ENCODE assay signal across 25 cellular contexts in genomic region chr10:32471232-32471631, GRCh38. TPM values are rescaled to one million over a fixed set of nuclear protein-coding genes. Genes with fewer than 3 reads are reported as not detected.
A peak's percentile ranks its signal among the peaks of the same experiment; 100 is the strongest.
DNase-seq lines count a peak whose midpoint lies in the region; ATAC-seq, FAIRE-seq and TF ChIP-seq lines count a peak whose summit lies in the region.
"Had no signal": no experiment of that assay in that cellular context is flagged by ENCODE, and none has a peak within 500 bp of the region (broad histone marks: within the 10 kb centered on the region; RNA-seq: fewer than 3 reads in every experiment).

No MANE protein-coding gene starts in this region.

- CTCF ChIA-PET in A549 (lab: Yijun Ruan, JAX): no interaction called here
- CTCF ChIA-PET in CD4-positive, alpha-beta memory T cell (lab: Charles Lee; ENCODE audit: partially characterized antibody): no interaction called here
- CTCF ChIA-PET in activated CD8-positive, alpha-beta T cell treated with anti-CD3 and anti-CD28 coated beads for 36 hours (lab: Charles Lee): no interaction called here

- no peaks in the 10 kb centered on the region for H3K9me3 ChIP-seq in A549
- no peaks in the 10 kb centered on the region for H3K9me3 ChIP-seq in upper lobe of left lung
- no peaks in the 10 kb centered on the region for H3K9me3 ChIP-seq in CD4-positive, alpha-beta memory T cell (ENCODE audit: control insufficient read depth in 1 of 2, low read length in 2 of 2)
- H3K9me3 ChIP-seq: Peyer's patch had no signal

- H3K4me2 ChIP-seq in A549: no peak overlapping the region
- H3K4me2 ChIP-seq: GM23338 had no signal

- H3K27ac ChIP-seq in A549: no peak overlapping the region
- H3K27ac ChIP-seq in upper lobe of left lung: no peak overlapping the region
- H3K27ac ChIP-seq in CD4-positive, alpha-beta memory T cell (ENCODE audit: low read depth, low read length): no peak overlapping the region
- H3K27ac ChIP-seq: 22Rv1, Peyer's patch had no signal

- intact Hi-C loops in activated T-helper 2 cell treated with anti-CD3 and anti-CD28 coated beads, Interferon-gamma antibody, Interleukin-2, Interleukin-4, amounts not matched to agents 10 μg/mL and 5 μg/mL and 100 μg/mL, durations not matched to agents 14 hours and 24 hours and 36 hours (cut with micrococcal nuclease): no loop called here
- intact Hi-C loops in CD4-positive, alpha-beta memory T cell (cut with micrococcal nuclease): no loop called here
- intact Hi-C loops in activated CD8-positive, alpha-beta T cell treated with anti-CD3 and anti-CD28 coated beads for 36 hours (cut with micrococcal nuclease): no loop called here

- no peak for TF ChIP-seq RAD21 in A549 (conservative IDR thresholded peaks at IDR 0.05 in 1 of 2, IDR thresholded peaks at IDR 0.05 in 1 of 2)

- DNase-seq in A549 (ENCODE audit: low read depth in 1 of 2, low spot score in 1 of 2): no peak
- peak; percentile 20 to 23 for DNase-seq in NCI-H526 (lab: John Stamatoyannopoulos, UW)
- DNase-seq in upper lobe of left lung: no peak
- no peak for DNase-seq in activated T-helper 2 cell treated with anti-CD3 and anti-CD28 coated beads, Interferon-gamma antibody, Interleukin-2, Interleukin-4, amounts not matched to agents 10 μg/mL and 5 μg/mL and 100 μg/mL, durations not matched to agents 14 hours and 24 hours and 36 hours (ENCODE audit: low spot score)
- DNase-seq in CD4-positive, alpha-beta memory T cell: no peak
- no peak for DNase-seq in activated CD8-positive, alpha-beta T cell treated with anti-CD3 and anti-CD28 coated beads for 36 hours
- DNase-seq: AML-193; C1 segment of cervical spinal cord; Calu3; CD8-positive, alpha-beta memory T cell; GDM1; HCEC 1CT; KG1; NCI-H1092 treated with DMSO at 0.1 percent for 48 hours; NCI-H1436 treated with DMSO at 0.1 percent for 48 hours; NCI-H2029; NCI-H226; NCI-H524; Peyer's patch had no signal

- peak; percentile 39 for FAIRE-seq in A549 (lab: Jason Lieb, UNC)

- WGBS in A549 (ENCODE audit: missing lambda C conversion rate): 68% methylated on average over 1 of the region's 1 CpG
- 100% methylated on average over 1 of the region's 1 CpG for WGBS in upper lobe of left lung, 2 donors

- peaks cover 0 to 18% (median 2%) of the 10 kb centered on the region in 4 donors for H3K36me3 ChIP-seq in upper lobe of left lung
- H3K36me3 ChIP-seq in CD4-positive, alpha-beta memory T cell (ENCODE audit: insufficient read depth, low read length): peaks cover 8% of the 10 kb centered on the region

- H3K4me3 ChIP-seq in A549 (no peak overlapping the region), upper lobe of left lung (no peak overlapping the region)
- H3K4me3 ChIP-seq in CD4-positive, alpha-beta memory T cell (ENCODE audit: low read length in 2 of 2): no peak overlapping the region
- H3K4me3 ChIP-seq: GM23338, Peyer's patch had no signal

- no peaks in the 10 kb centered on the region for H3K9me3 Mint-ChIP-seq in activated T-helper 2 cell treated with anti-CD3 and anti-CD28 coated beads, Interferon-gamma antibody, Interleukin-2, Interleukin-4, amounts not matched to agents 10 μg/mL and 5 μg/mL and 100 μg/mL, durations not matched to agents 14 hours and 24 hours and 36 hours
- peaks cover 0 to 1% (median 0%) of the 10 kb centered on the region in 8 donors for H3K9me3 Mint-ChIP-seq in CD4-positive, alpha-beta memory T cell
- H3K9me3 Mint-ChIP-seq in activated CD8-positive, alpha-beta T cell treated with anti-CD3 and anti-CD28 coated beads for 36 hours: no peaks in the 10 kb centered on the region
- H3K9me3 Mint-ChIP-seq: CD8-positive, alpha-beta memory T cell; GM23338; T-helper 2 cell treated with Interferon-gamma antibody and Interleukin-4, amounts not matched to agents 5 μg/mL and 100 μg/mL, for 36 hours had no signal

- no peaks in the 10 kb centered on the region for H3K4me1 Mint-ChIP-seq in activated T-helper 2 cell treated with anti-CD3 and anti-CD28 coated beads, Interferon-gamma antibody, Interleukin-2, Interleukin-4, amounts not matched to agents 10 μg/mL and 5 μg/mL and 100 μg/mL, durations not matched to agents 14 hours and 24 hours and 36 hours (ENCODE audit: low read depth)
- peaks cover 0 to 12% (median 3%) of the 10 kb centered on the region in 4 donors for H3K4me1 Mint-ChIP-seq in CD4-positive, alpha-beta memory T cell
- H3K4me1 Mint-ChIP-seq in activated CD8-positive, alpha-beta T cell treated with anti-CD3 and anti-CD28 coated beads for 36 hours (ENCODE audit: low read depth): peaks cover 2% of the 10 kb centered on the region
- H3K4me1 Mint-ChIP-seq: GM23338 had no signal

- H3K27me3 Mint-ChIP-seq in activated T-helper 2 cell treated with anti-CD3 and anti-CD28 coated beads, Interferon-gamma antibody, Interleukin-2, Interleukin-4, amounts not matched to agents 10 μg/mL and 5 μg/mL and 100 μg/mL, durations not matched to agents 14 hours and 24 hours and 36 hours (ENCODE audit: low read depth): no peaks in the 10 kb centered on the region
- H3K27me3 Mint-ChIP-seq in CD4-positive, alpha-beta memory T cell: no peaks in the 10 kb centered on the region
- no peaks in the 10 kb centered on the region for H3K27me3 Mint-ChIP-seq in activated CD8-positive, alpha-beta T cell treated with anti-CD3 and anti-CD28 coated beads for 36 hours
- H3K27me3 Mint-ChIP-seq: CD8-positive, alpha-beta memory T cell had no signal

- H3K4me1 ChIP-seq in A549 (no peaks in the 10 kb centered on the region), upper lobe of left lung (no peaks in the 10 kb centered on the region)
- H3K4me1 ChIP-seq in CD4-positive, alpha-beta memory T cell (ENCODE audit: insufficient read depth, low read length): no peaks in the 10 kb centered on the region
- H3K4me1 ChIP-seq: Peyer's patch had no signal

- ATAC-seq in A549 (no peak), HG02852 (IDR thresholded peaks at IDR 0.05; ENCODE audit: unreplicated experiment) (peak; percentile 74), HG03378 (IDR thresholded peaks at IDR 0.05; ENCODE audit: unreplicated experiment) (peak; percentile 51), upper lobe of left lung (ENCODE audit: low FRiP score in 2 of 2) (no peak)
- ATAC-seq in activated CD8-positive, alpha-beta T cell treated with anti-CD3 and anti-CD28 coated beads for 36 hours: no peak
- ATAC-seq: GM23338, SK-N-SH treated with all-trans-retinoic acid at 6 μM for 48 hours had no signal

- no peak overlapping the region for H3K4me3 Mint-ChIP-seq in activated T-helper 2 cell treated with anti-CD3 and anti-CD28 coated beads, Interferon-gamma antibody, Interleukin-2, Interleukin-4, amounts not matched to agents 10 μg/mL and 5 μg/mL and 100 μg/mL, durations not matched to agents 14 hours and 24 hours and 36 hours (ENCODE audit: low read depth)
- no peak overlapping the region for H3K4me3 Mint-ChIP-seq in CD4-positive, alpha-beta memory T cell
- H3K4me3 Mint-ChIP-seq in activated CD8-positive, alpha-beta T cell treated with anti-CD3 and anti-CD28 coated beads for 36 hours: no peak overlapping the region
- H3K4me3 Mint-ChIP-seq: CD8-positive, alpha-beta memory T cell; GM23338; T-helper 2 cell treated with Interferon-gamma antibody and Interleukin-4, amounts not matched to agents 5 μg/mL and 100 μg/mL, for 36 hours had no signal

- no peak overlapping the region for H3K27ac Mint-ChIP-seq in activated T-helper 2 cell treated with anti-CD3 and anti-CD28 coated beads, Interferon-gamma antibody, Interleukin-2, Interleukin-4, amounts not matched to agents 10 μg/mL and 5 μg/mL and 100 μg/mL, durations not matched to agents 14 hours and 24 hours and 36 hours
- no peak overlapping the region for H3K27ac Mint-ChIP-seq in CD4-positive, alpha-beta memory T cell
- no peak overlapping the region for H3K27ac Mint-ChIP-seq in activated CD8-positive, alpha-beta T cell treated with anti-CD3 and anti-CD28 coated beads for 36 hours
- H3K27ac Mint-ChIP-seq: CD8-positive, alpha-beta memory T cell; GM23338; T-helper 2 cell treated with Interferon-gamma antibody and Interleukin-4, amounts not matched to agents 5 μg/mL and 100 μg/mL, for 36 hours had no signal

- no peaks in the 10 kb centered on the region for H3K27me3 ChIP-seq in upper lobe of left lung
- no peaks in the 10 kb centered on the region for H3K27me3 ChIP-seq in CD4-positive, alpha-beta memory T cell (ENCODE audit: insufficient read depth, low read length)
- H3K27me3 ChIP-seq: Peyer's patch had no signal

- TF ChIP-seq CTCF in A549 (IDR thresholded peaks at IDR 0.05): no peak
- no peak for TF ChIP-seq CTCF in upper lobe of left lung (IDR thresholded peaks at IDR 0.05)
- no peak for TF ChIP-seq CTCF in activated CD8-positive, alpha-beta T cell treated with anti-CD3 and anti-CD28 coated beads for 36 hours (IDR thresholded peaks at IDR 0.05)

- H3K36me3 Mint-ChIP-seq in activated T-helper 2 cell treated with anti-CD3 and anti-CD28 coated beads, Interferon-gamma antibody, Interleukin-2, Interleukin-4, amounts not matched to agents 10 μg/mL and 5 μg/mL and 100 μg/mL, durations not matched to agents 14 hours and 24 hours and 36 hours (ENCODE audit: low read depth): peaks cover 38% of the 10 kb centered on the region
- H3K36me3 Mint-ChIP-seq in CD4-positive, alpha-beta memory T cell: peaks cover 49 to 69% of the 10 kb centered on the region in 2 donors
- peaks cover 23% of the 10 kb centered on the region for H3K36me3 Mint-ChIP-seq in activated CD8-positive, alpha-beta T cell treated with anti-CD3 and anti-CD28 coated beads for 36 hours (ENCODE audit: low read depth)

- no peak for TF ChIP-seq EP300 in A549 (IDR thresholded peaks at IDR 0.05)
- TF ChIP-seq EP300 in upper lobe of left lung (IDR thresholded peaks at IDR 0.05): no peak

- TF ChIP-seq POLR2A in A549 (IDR thresholded peaks at IDR 0.05; ENCODE audit: low read length) (no peak), upper lobe of left lung (IDR thresholded peaks at IDR 0.05) (no peak)

- POLR2A ChIA-PET in A549 (lab: Yijun Ruan, JAX): no interaction called here
- POLR2A ChIA-PET in CD4-positive, alpha-beta memory T cell (lab: Charles Lee; ENCODE audit: partially characterized antibody): interaction anchor here (1.4 kb wide), 1 partner anchor 92 kb away, joined by 3 read pairs; no protein-coding TSS in a partner anchor
- POLR2A ChIA-PET in activated CD8-positive, alpha-beta T cell treated with anti-CD3 and anti-CD28 coated beads for 36 hours (lab: Charles Lee): no interaction called here

RNA-seq across cellular contexts. Expression of gene CCDC7, which starts 25.3 kb away (rescaled TPM):
- 2.7 and 2.9 TPM in 2 replicates for polyA plus RNA-seq in A549 (2011; rRNA removed)
- polyA plus RNA-seq in A549 (2012; cell fraction: cytosol; rRNA removed): 0.48 and 0.52 TPM in 2 replicates
- polyA plus RNA-seq in A549 (2012; cell fraction: nucleus; rRNA removed): 0.31 and 0.62 TPM in 2 replicates
- polyA plus RNA-seq in A549 (2017; fragmentation: RNase III; extraction: RNeasy Plus Mini Kit Qiagen cat#74134 plus additional on column Dnase treatment): 1.2 to 1.6 TPM (median 1.3 TPM) in 3 replicates
- 1.4 and 2.4 TPM in 2 replicates for polyA minus RNA-seq in A549 (2011; rRNA and poly(A)+ RNA removed)
- 10 to 100 TPM in 5 of 6 donors, 1 to 10 TPM in 1; 6.4 to 39.8 (median 18.0) TPM for total RNA-seq in upper lobe of left lung
- total RNA-seq in activated T-helper 2 cell treated with anti-CD3 and anti-CD28 coated beads, Interferon-gamma antibody, Interleukin-2, Interleukin-4, amounts not matched to agents 10 μg/mL and 5 μg/mL and 100 μg/mL, durations not matched to agents 14 hours and 24 hours and 36 hours: 12.2 and 14.0 TPM in 2 replicates
- total RNA-seq in CD4-positive, alpha-beta memory T cell: 10 to 100 TPM; 70.3 to 90.5 TPM
- polyA plus RNA-seq in CD4-positive, alpha-beta memory T cell: 10 to 100 TPM in 1 of 2 donors, 1 to 10 TPM in 1; 7.7 to 13.3 TPM
- 10 to 100 TPM in 1 of 2 experiments, 1 to 10 TPM in 1; 5.5 to 10.4 TPM for total RNA-seq in activated CD8-positive, alpha-beta T cell treated with anti-CD3 and anti-CD28 coated beads for 36 hours

Comparison
In these comparisons a context has a peak if more than half of its experiments do, and no peak if none do; other contexts are left out.
1. ATAC-seq: peak in HG02852 (single experiment) and HG03378 (single experiment); none in A549 (0 of 2), upper lobe of left lung (0 of 2) and activated CD8-positive, alpha-beta T cell treated with anti-CD3 and anti-CD28 coated beads for 36 hours (single experiment).
2. DNase-seq: peak in NCI-H526 (2 of 2); none in A549 (0 of 2), upper lobe of left lung (0 of 2), activated T-helper 2 cell treated with anti-CD3 and anti-CD28 coated beads, Interferon-gamma antibody, Interleukin-2, Interleukin-4, amounts not matched to agents 10 μg/mL and 5 μg/mL and 100 μg/mL, durations not matched to agents 14 hours and 24 hours and 36 hours (single experiment), CD4-positive, alpha-beta memory T cell (0 of 5) and activated CD8-positive, alpha-beta T cell treated with anti-CD3 and anti-CD28 coated beads for 36 hours (single experiment).